Comparison of ENCODE assay signal across 12 cellular contexts in the genomic region with DNA sequence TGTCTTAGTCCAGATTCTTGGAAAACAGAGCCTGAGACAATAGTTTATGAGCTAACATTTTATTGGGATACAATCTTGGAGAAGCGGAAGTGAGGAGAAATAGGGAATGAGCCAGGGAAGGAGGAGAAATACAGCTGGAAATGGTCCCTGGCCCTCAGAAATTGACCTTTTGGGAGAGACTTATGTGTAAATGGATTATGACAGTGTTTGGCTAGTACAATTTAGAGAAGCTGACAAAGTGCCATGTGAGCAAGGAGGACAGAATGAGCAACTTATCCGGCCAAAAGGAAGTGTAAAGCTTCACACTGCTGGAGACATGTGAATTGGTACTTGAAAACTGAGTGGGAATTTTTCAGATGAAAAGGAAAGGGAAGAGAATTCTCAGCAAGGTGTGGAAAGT. TPM values are rescaled to one million over a fixed set of nuclear protein-coding genes. Genes with fewer than 3 reads are reported as not detected.
DNase-seq lines count a peak whose midpoint lies in the region; ATAC-seq and TF ChIP-seq lines count a peak whose summit lies in the region.
"Had no signal": no experiment of that assay in that cellular context is flagged by ENCODE, and none has a peak within 500 bp of the region (broad histone marks: within the 10 kb centered on the region; RNA-seq: fewer than 3 reads in every experiment).

No MANE protein-coding gene starts in this region.

- intact Hi-C loops in MCF 10A (cut with micrococcal nuclease), result no loop called here
- intact Hi-C loops in breast epithelium (cut with DNase I; ENCODE audit: low total_unique reads), result no loop called here
- intact Hi-C loops in activated T-helper 1 cell treated with anti-CD3 and anti-CD28 coated beads, Interleukin-12 subunit alpha, Interleukin-12 subunit beta, Interleukin-2, Interleukin-4 antibody, amounts not matched to agents 30 ng/mL and 10 ng/mL and 1 ng/mL, durations not matched to agents 14 hours and 24 hours and 36 hours (cut with micrococcal nuclease), result loop anchor here (10.0 kb wide), 2 partner anchors 791 to 1581 kb away; partner anchors contain the start of gene E2F7
- intact Hi-C loops in aorta (cut with DNase I), result loop anchor here in 1 of 2 donors (5.0 kb wide), 1 partner anchor 151 kb away; the partner anchor contains the start of genes CAPS2 and GLIPR1L1

- H3K27me3 ChIP-seq in breast epithelium (no peaks in the 10 kb centered on the region), aorta (ENCODE audit: control insufficient read depth in 1 of 2, insufficient read depth in 2 of 2, low read length in 1 of 2) (no peaks in the 10 kb centered on the region)
- H3K27me3 ChIP-seq: hepatocyte had no signal

- H3K27me3 Mint-ChIP-seq in MCF 10A (ENCODE audit: insufficient read depth, unreplicated experiment), result no peaks in the 10 kb centered on the region
- H3K27me3 Mint-ChIP-seq in activated T-helper 1 cell treated with anti-CD3 and anti-CD28 coated beads, Interleukin-12 subunit alpha, Interleukin-12 subunit beta, Interleukin-2, Interleukin-4 antibody, amounts not matched to agents 30 ng/mL and 10 ng/mL and 1 ng/mL, durations not matched to agents 14 hours and 24 hours and 36 hours (ENCODE audit: insufficient read depth), result no peaks in the 10 kb centered on the region
- H3K27me3 Mint-ChIP-seq in memory B cell, result no peaks in the 10 kb centered on the region
- H3K27me3 Mint-ChIP-seq in endothelial cell (ENCODE audit: unreplicated experiment), result peaks cover 1% of the 10 kb centered on the region

- 7 to 8% methylated on average over 2 of the region's 2 CpGs for WGBS in aorta, 2 donors

- H3K36me3 ChIP-seq in breast epithelium (no peaks in the 10 kb centered on the region), aorta (ENCODE audit: control insufficient read depth in 1 of 2, insufficient read depth in 2 of 2, low read length in 1 of 2) (peaks cover 0 to 2% of the 10 kb centered on the region in 2 donors)

- H3K27ac Mint-ChIP-seq in MCF 10A (ENCODE audit: low read depth, unreplicated experiment), result peak overlapping the region; percentile 94
- H3K27ac Mint-ChIP-seq in activated T-helper 1 cell treated with anti-CD3 and anti-CD28 coated beads, Interleukin-12 subunit alpha, Interleukin-12 subunit beta, Interleukin-2, Interleukin-4 antibody, amounts not matched to agents 30 ng/mL and 10 ng/mL and 1 ng/mL, durations not matched to agents 14 hours and 24 hours and 36 hours, result peak overlapping the region; percentile 56
- H3K27ac Mint-ChIP-seq in memory B cell, result peak overlapping the region; percentile 97
- no peak overlapping the region for H3K27ac Mint-ChIP-seq in endothelial cell (ENCODE audit: unreplicated experiment)

- TF ChIP-seq POLR2A in breast epithelium (IDR thresholded peaks at IDR 0.05), result no peak

- no peak overlapping the region for H3K4me3 Mint-ChIP-seq in MCF 10A (ENCODE audit: unreplicated experiment)
- no peak overlapping the region for H3K4me3 Mint-ChIP-seq in activated T-helper 1 cell treated with anti-CD3 and anti-CD28 coated beads, Interleukin-12 subunit alpha, Interleukin-12 subunit beta, Interleukin-2, Interleukin-4 antibody, amounts not matched to agents 30 ng/mL and 10 ng/mL and 1 ng/mL, durations not matched to agents 14 hours and 24 hours and 36 hours
- H3K4me3 Mint-ChIP-seq in memory B cell, result peak overlapping the region; percentile 74
- no peak overlapping the region for H3K4me3 Mint-ChIP-seq in endothelial cell (ENCODE audit: unreplicated experiment)

- CTCF ChIA-PET in MCF 10A (lab: Yijun Ruan, JAX), result interaction anchor here (0.7 to 4.3 kb wide), 9 partner anchors 12 to 775 kb away, joined by 3 to 21 read pairs (median 4); partner anchors contain the start of genes CAPS2 and GLIPR1L1

- no peak for ATAC-seq in memory B cell (ENCODE audit: low read depth)
- peak; percentile 4 for ATAC-seq in aorta (ENCODE audit: low FRiP score)
- no peak for ATAC-seq in activated CD4-positive, CD25-positive, alpha-beta regulatory T cell treated with anti-CD3 and anti-CD28 coated beads, Interleukin-2, amount 50 U/mL, for 24 hours

- H3K4me3 ChIP-seq in breast epithelium (peak overlapping the region in 1 of 3 donors; percentile 26), aorta (ENCODE audit: low read length in 2 of 2) (peak overlapping the region; percentile 70 to 100)
- H3K4me3 ChIP-seq: hepatocyte had no signal

- H3K9me3 Mint-ChIP-seq in MCF 10A (ENCODE audit: unreplicated experiment) (no peaks in the 10 kb centered on the region), memory B cell (no peaks in the 10 kb centered on the region), endothelial cell (ENCODE audit: unreplicated experiment) (no peaks in the 10 kb centered on the region)
- H3K9me3 Mint-ChIP-seq in activated T-helper 1 cell treated with anti-CD3 and anti-CD28 coated beads, Interleukin-12 subunit alpha, Interleukin-12 subunit beta, Interleukin-2, Interleukin-4 antibody, amounts not matched to agents 30 ng/mL and 10 ng/mL and 1 ng/mL, durations not matched to agents 14 hours and 24 hours and 36 hours, result no peaks in the 10 kb centered on the region

- H3K4me1 ChIP-seq in breast epithelium (no peaks in the 10 kb centered on the region), aorta (ENCODE audit: control insufficient read depth in 1 of 2, insufficient read depth in 2 of 2, low read length in 2 of 2) (peaks cover 0 to 3% of the 10 kb centered on the region in 2 donors)

- POLR2A ChIA-PET in MCF 10A (lab: Yijun Ruan, JAX), result interaction anchor here (0.6 to 8.0 kb wide), 5 partner anchors 14 to 93 kb away, joined by 3 to 69 read pairs (median 3); partner anchors contain the start of genes GLIPR1L2 and KRR1

- no peaks in the 10 kb centered on the region for H3K9me3 ChIP-seq in breast epithelium
- no peaks in the 10 kb centered on the region for H3K9me3 ChIP-seq in aorta (ENCODE audit: control insufficient read depth, low read length)

- H3K36me3 Mint-ChIP-seq in MCF 10A (ENCODE audit: insufficient read depth, unreplicated experiment) (peaks cover 9% of the 10 kb centered on the region), memory B cell (peaks cover 22% of the 10 kb centered on the region), endothelial cell (ENCODE audit: low read depth, unreplicated experiment) (no peaks in the 10 kb centered on the region)
- peaks cover 15% of the 10 kb centered on the region for H3K36me3 Mint-ChIP-seq in activated T-helper 1 cell treated with anti-CD3 and anti-CD28 coated beads, Interleukin-12 subunit alpha, Interleukin-12 subunit beta, Interleukin-2, Interleukin-4 antibody, amounts not matched to agents 30 ng/mL and 10 ng/mL and 1 ng/mL, durations not matched to agents 14 hours and 24 hours and 36 hours (ENCODE audit: low read depth)

- H3K27ac ChIP-seq in breast epithelium (no peak overlapping the region), aorta (ENCODE audit: low read depth in 1 of 2, low read length in 2 of 2) (peak overlapping the region in 1 of 2 donors; percentile 82)
- H3K27ac ChIP-seq: hepatocyte had no signal

- BruUV-seq in MCF 10A (replicated peaks; lab: Mats Ljungman, UMichigan), result no TSS peak

- TF ChIP-seq CTCF in MCF 10A (IDR thresholded peaks at IDR 0.05; ENCODE audit: unreplicated experiment) (no peak), breast epithelium (IDR thresholded peaks at IDR 0.05) (no peak), endothelial cell (IDR thresholded peaks at IDR 0.05; ENCODE audit: unreplicated experiment) (no peak)

- DNase-seq in MCF 10A (ENCODE audit: unreplicated experiment) (no peak), breast epithelium (ENCODE audit: low spot score in 2 of 2) (no peak), memory B cell (ENCODE audit: low spot score in 2 of 2) (no peak), aorta (no peak), endothelial cell (ENCODE audit: low spot score) (no peak)
- no peak for DNase-seq in activated T-helper 1 cell treated with anti-CD3 and anti-CD28 coated beads, Interleukin-12 subunit alpha, Interleukin-12 subunit beta, Interleukin-2, Interleukin-4 antibody, amounts not matched to agents 30 ng/mL and 10 ng/mL and 1 ng/mL, durations not matched to agents 14 hours and 24 hours and 36 hours (ENCODE audit: low spot score)
- no peak for DNase-seq in activated CD8-positive, alpha-beta memory T cell treated with anti-CD3 and anti-CD28 coated beads, Interleukin-2, amount 50 U/mL, for 4 hours
- DNase-seq: cerebellar nuclear complex, NCI-H1930, SHP77 treated with DMSO at 0.1 percent for 48 hours had no signal

- H3K4me1 Mint-ChIP-seq in MCF 10A (ENCODE audit: insufficient read depth, unreplicated experiment) (peaks cover 41% of the 10 kb centered on the region), memory B cell (peaks cover 39% of the 10 kb centered on the region), endothelial cell (ENCODE audit: unreplicated experiment) (no peaks in the 10 kb centered on the region)
- H3K4me1 Mint-ChIP-seq in activated T-helper 1 cell treated with anti-CD3 and anti-CD28 coated beads, Interleukin-12 subunit alpha, Interleukin-12 subunit beta, Interleukin-2, Interleukin-4 antibody, amounts not matched to agents 30 ng/mL and 10 ng/mL and 1 ng/mL, durations not matched to agents 14 hours and 24 hours and 36 hours (ENCODE audit: low read depth), result peaks cover 66% of the 10 kb centered on the region

RNA-seq across cellular contexts. Expression of gene GLIPR1, which starts 2.9 kb away (rescaled TPM):
- total RNA-seq in MCF 10A (2022), result 29.6 and 36.4 TPM in 2 replicates
- 10 to 100 TPM; 12.1 to 23.0 (median 17.0) TPM for total RNA-seq in breast epithelium
- total RNA-seq in activated T-helper 1 cell treated with anti-CD3 and anti-CD28 coated beads, Interleukin-12 subunit alpha, Interleukin-12 subunit beta, Interleukin-2, Interleukin-4 antibody, amounts not matched to agents 30 ng/mL and 10 ng/mL and 1 ng/mL, durations not matched to agents 14 hours and 24 hours and 36 hours, result 7.3 and 7.6 TPM in 2 replicates
- total RNA-seq in aorta, result 100 to 1,000 TPM; 152 to 230 TPM
- 10 to 100 TPM; 41.3 to 47.8 TPM for polyA plus RNA-seq in aorta
- total RNA-seq in endothelial cell (ENCODE audit: unreplicated experiment), result 0.38 TPM

RNA-seq across cellular contexts. Expression of gene KRR1, which starts 28.0 kb away (rescaled TPM):
- total RNA-seq in MCF 10A (2022) (68.0 and 76.8 TPM in 2 replicates), breast epithelium (10 to 100 TPM; 34.1 to 56.9 (median 36.4) TPM), aorta (10 to 100 TPM; 38.6 to 42.5 TPM), endothelial cell (ENCODE audit: unreplicated experiment) (53.2 TPM)
- total RNA-seq in activated T-helper 1 cell treated with anti-CD3 and anti-CD28 coated beads, Interleukin-12 subunit alpha, Interleukin-12 subunit beta, Interleukin-2, Interleukin-4 antibody, amounts not matched to agents 30 ng/mL and 10 ng/mL and 1 ng/mL, durations not matched to agents 14 hours and 24 hours and 36 hours, result 130 and 137 TPM in 2 replicates
- 10 to 100 TPM in 1 of 2 donors, 1 to 10 TPM in 1; 3.8 to 17.8 TPM for polyA plus RNA-seq in aorta
